ENCODE assay signal across 21 cellular contexts in genomic region chr7:100160067-100160466, GRCh38. TPM values are rescaled to one million over a fixed set of nuclear protein-coding genes. Genes with fewer than 3 reads are reported as not detected.
DNase-seq lines count a peak whose midpoint lies in the region; ATAC-seq and TF ChIP-seq lines count a peak whose summit lies in the region.
"Had no signal": no experiment of that assay in that cellular context is flagged by ENCODE, and none has a peak within 500 bp of the region (broad histone marks: within the 10 kb centered on the region; RNA-seq: fewer than 3 reads in every experiment).

No MANE protein-coding gene starts in this region.

- POLR2A ChIA-PET in naive thymus-derived CD4-positive, alpha-beta T cell (lab: Charles Lee): interaction anchor here (1.5 to 23.1 kb wide), 4 partner anchors 9 to 62 kb away, joined by 3 to 383 read pairs (median 165); partner anchors contain the start of genes GPC2, LAMTOR4, STAG3 and TRAPPC14

- TF ChIP-seq CTCF in heart left ventricle (IDR thresholded peaks at IDR 0.05): no peak
- no peak for TF ChIP-seq CTCF in Calu3 (IDR thresholded peaks at IDR 0.05; ENCODE audit: unreplicated experiment)

- no TSS peak for BruUV-seq in Calu3 (replicated peaks; lab: Mats Ljungman, UMichigan)

- H3K4me1 Mint-ChIP-seq in activated T-helper 1 cell treated with anti-CD3 and anti-CD28 coated beads, Interleukin-12 subunit alpha, Interleukin-12 subunit beta, Interleukin-2, Interleukin-4 antibody, amounts not matched to agents 30 ng/mL and 10 ng/mL and 1 ng/mL, durations not matched to agents 14 hours and 24 hours and 36 hours (ENCODE audit: low read depth): peaks cover 59% of the 10 kb centered on the region
- peaks cover 33 to 84% (median 66%) of the 10 kb centered on the region in 7 donors for H3K4me1 Mint-ChIP-seq in naive thymus-derived CD4-positive, alpha-beta T cell
- H3K4me1 Mint-ChIP-seq in stimulated activated naive B cell treated with anti-CD40 and anti-IgM and Interleukin-4, amounts not matched to agents 10 μg/mL and 1 μg/mL and 100 μg/mL, for 72 hours: peaks cover 20 to 40% of the 10 kb centered on the region in 2 donors
- H3K4me1 Mint-ChIP-seq in Calu3 (ENCODE audit: low read depth, unreplicated experiment): no peaks in the 10 kb centered on the region

- no peaks in the 10 kb centered on the region for H3K9me3 ChIP-seq in heart left ventricle
- no peaks in the 10 kb centered on the region for H3K9me3 ChIP-seq in naive thymus-derived CD4-positive, alpha-beta T cell (ENCODE audit: control insufficient read depth in 2 of 3, low read length in 3 of 3)
- H3K9me3 ChIP-seq: BLaER1, pancreas, SK-N-SH, testis had no signal

- no peaks in the 10 kb centered on the region for H3K9me3 Mint-ChIP-seq in activated T-helper 1 cell treated with anti-CD3 and anti-CD28 coated beads, Interleukin-12 subunit alpha, Interleukin-12 subunit beta, Interleukin-2, Interleukin-4 antibody, amounts not matched to agents 30 ng/mL and 10 ng/mL and 1 ng/mL, durations not matched to agents 14 hours and 24 hours and 36 hours
- H3K9me3 Mint-ChIP-seq in naive thymus-derived CD4-positive, alpha-beta T cell: no peaks in the 10 kb centered on the region
- H3K9me3 Mint-ChIP-seq in stimulated activated naive B cell treated with anti-CD40 and anti-IgM and Interleukin-4, amounts not matched to agents 10 μg/mL and 1 μg/mL and 100 μg/mL, for 72 hours: no peaks in the 10 kb centered on the region
- no peaks in the 10 kb centered on the region for H3K9me3 Mint-ChIP-seq in Calu3 (ENCODE audit: low read depth, unreplicated experiment)
- H3K9me3 Mint-ChIP-seq: T-helper 2 cell treated with Interferon-gamma antibody and Interleukin-4, amounts not matched to agents 5 μg/mL and 100 μg/mL, for 36 hours had no signal

- H3K27ac ChIP-seq in heart left ventricle: no peak overlapping the region
- H3K27ac ChIP-seq in naive thymus-derived CD4-positive, alpha-beta T cell (ENCODE audit: low read depth, low read length): no peak overlapping the region
- H3K27ac ChIP-seq: BLaER1, pancreas, testis had no signal

- no peaks in the 10 kb centered on the region for H3K27me3 Mint-ChIP-seq in activated T-helper 1 cell treated with anti-CD3 and anti-CD28 coated beads, Interleukin-12 subunit alpha, Interleukin-12 subunit beta, Interleukin-2, Interleukin-4 antibody, amounts not matched to agents 30 ng/mL and 10 ng/mL and 1 ng/mL, durations not matched to agents 14 hours and 24 hours and 36 hours (ENCODE audit: insufficient read depth)
- no peaks in the 10 kb centered on the region for H3K27me3 Mint-ChIP-seq in naive thymus-derived CD4-positive, alpha-beta T cell
- H3K27me3 Mint-ChIP-seq in stimulated activated naive B cell treated with anti-CD40 and anti-IgM and Interleukin-4, amounts not matched to agents 10 μg/mL and 1 μg/mL and 100 μg/mL, for 72 hours: no peaks in the 10 kb centered on the region
- H3K27me3 Mint-ChIP-seq in Calu3 (ENCODE audit: unreplicated experiment): no peaks in the 10 kb centered on the region

- peaks cover 0 to 28% (median 15%) of the 10 kb centered on the region in 12 donors for H3K4me1 ChIP-seq in heart left ventricle
- H3K4me1 ChIP-seq in naive thymus-derived CD4-positive, alpha-beta T cell (ENCODE audit: control insufficient read depth in 2 of 2, insufficient read depth in 2 of 2, low read length in 2 of 2): peaks cover 13 to 45% of the 10 kb centered on the region in 2 donors

- no peaks in the 10 kb centered on the region for H3K27me3 ChIP-seq in heart left ventricle
- no peaks in the 10 kb centered on the region for H3K27me3 ChIP-seq in naive thymus-derived CD4-positive, alpha-beta T cell (ENCODE audit: control insufficient read depth in 2 of 2, insufficient read depth in 2 of 2, low read length in 2 of 2)
- H3K27me3 ChIP-seq: BLaER1, pancreas, testis had no signal

- H3K4me3 Mint-ChIP-seq in activated T-helper 1 cell treated with anti-CD3 and anti-CD28 coated beads, Interleukin-12 subunit alpha, Interleukin-12 subunit beta, Interleukin-2, Interleukin-4 antibody, amounts not matched to agents 30 ng/mL and 10 ng/mL and 1 ng/mL, durations not matched to agents 14 hours and 24 hours and 36 hours: peak overlapping the region; percentile 37
- H3K4me3 Mint-ChIP-seq in naive thymus-derived CD4-positive, alpha-beta T cell: peak overlapping the region in 7 of 10 donors; percentile 13 to 89 (median 43)
- H3K4me3 Mint-ChIP-seq in stimulated activated naive B cell treated with anti-CD40 and anti-IgM and Interleukin-4, amounts not matched to agents 10 μg/mL and 1 μg/mL and 100 μg/mL, for 72 hours: peak overlapping the region; percentile 39
- no peak overlapping the region for H3K4me3 Mint-ChIP-seq in Calu3 (ENCODE audit: low read depth, unreplicated experiment)
- H3K4me3 Mint-ChIP-seq: T-helper 2 cell treated with Interferon-gamma antibody and Interleukin-4, amounts not matched to agents 5 μg/mL and 100 μg/mL, for 36 hours had no signal

- DNase-seq in left ventricle myocardium superior: peak; percentile 26
- DNase-seq in heart left ventricle: no peak
- no peak for DNase-seq in activated T-helper 1 cell treated with anti-CD3 and anti-CD28 coated beads, Interleukin-12 subunit alpha, Interleukin-12 subunit beta, Interleukin-2, Interleukin-4 antibody, amounts not matched to agents 30 ng/mL and 10 ng/mL and 1 ng/mL, durations not matched to agents 14 hours and 24 hours and 36 hours (ENCODE audit: low spot score)
- DNase-seq in naive thymus-derived CD4-positive, alpha-beta T cell: no peak
- no peak for DNase-seq in stimulated activated naive B cell treated with anti-CD40 and anti-IgM and Interleukin-4, amounts not matched to agents 10 μg/mL and 1 μg/mL and 100 μg/mL, for 72 hours
- no peak for DNase-seq in HuH-7 (ENCODE audit: low spot score)
- DNase-seq in Calu3: no peak
- DNase-seq: central memory CD4-positive, alpha-beta T cell; glutamatergic neuron; MM.1S; NCI-H1436; NCI-H446 treated with DMSO at 0.1 percent for 48 hours; pancreas; SK-N-SH; stimulated activated CD4-positive, alpha-beta T cell treated with anti-CD3 and anti-CD28 coated beads, Interleukin-4, amount 100 ng/mL, for 24 hours; stimulated activated naive CD4-positive, alpha-beta T cell treated with Interleukin-2 at 50 U/mL for 16 hours; testis had no signal

- intact Hi-C loops in left ventricle myocardium superior (cut with micrococcal nuclease) (no loop called here), heart left ventricle (cut with DNase I) (no loop called here), Calu3 (cut with micrococcal nuclease; ENCODE audit: unreplicated experiment) (no loop called here)
- intact Hi-C loops in activated T-helper 1 cell treated with anti-CD3 and anti-CD28 coated beads, Interleukin-12 subunit alpha, Interleukin-12 subunit beta, Interleukin-2, Interleukin-4 antibody, amounts not matched to agents 30 ng/mL and 10 ng/mL and 1 ng/mL, durations not matched to agents 14 hours and 24 hours and 36 hours (cut with micrococcal nuclease): no loop called here
- intact Hi-C loops in naive thymus-derived CD4-positive, alpha-beta T cell (cut with micrococcal nuclease): no loop called here

- H3K36me3 Mint-ChIP-seq in activated T-helper 1 cell treated with anti-CD3 and anti-CD28 coated beads, Interleukin-12 subunit alpha, Interleukin-12 subunit beta, Interleukin-2, Interleukin-4 antibody, amounts not matched to agents 30 ng/mL and 10 ng/mL and 1 ng/mL, durations not matched to agents 14 hours and 24 hours and 36 hours (ENCODE audit: low read depth): peaks cover 20% of the 10 kb centered on the region
- peaks cover 0 to 16% (median 5%) of the 10 kb centered on the region in 5 donors for H3K36me3 Mint-ChIP-seq in naive thymus-derived CD4-positive, alpha-beta T cell
- H3K36me3 Mint-ChIP-seq in stimulated activated naive B cell treated with anti-CD40 and anti-IgM and Interleukin-4, amounts not matched to agents 10 μg/mL and 1 μg/mL and 100 μg/mL, for 72 hours: peaks cover 5 to 21% of the 10 kb centered on the region in 2 donors
- peaks cover 34% of the 10 kb centered on the region for H3K36me3 Mint-ChIP-seq in Calu3 (ENCODE audit: insufficient read depth, unreplicated experiment)

- H3K27ac Mint-ChIP-seq in activated T-helper 1 cell treated with anti-CD3 and anti-CD28 coated beads, Interleukin-12 subunit alpha, Interleukin-12 subunit beta, Interleukin-2, Interleukin-4 antibody, amounts not matched to agents 30 ng/mL and 10 ng/mL and 1 ng/mL, durations not matched to agents 14 hours and 24 hours and 36 hours: no peak overlapping the region
- peak overlapping the region in 6 of 9 donors; percentile 48 to 98 (median 84) for H3K27ac Mint-ChIP-seq in naive thymus-derived CD4-positive, alpha-beta T cell
- H3K27ac Mint-ChIP-seq in stimulated activated naive B cell treated with anti-CD40 and anti-IgM and Interleukin-4, amounts not matched to agents 10 μg/mL and 1 μg/mL and 100 μg/mL, for 72 hours: peak overlapping the region; percentile 14
- H3K27ac Mint-ChIP-seq in Calu3 (ENCODE audit: unreplicated experiment): no peak overlapping the region
- H3K27ac Mint-ChIP-seq: T-helper 2 cell treated with Interferon-gamma antibody and Interleukin-4, amounts not matched to agents 5 μg/mL and 100 μg/mL, for 36 hours had no signal

- CTCF ChIA-PET in naive thymus-derived CD4-positive, alpha-beta T cell (lab: Charles Lee): interaction anchor here (0.5 to 4.8 kb wide), 8 partner anchors 7 to 187 kb away, joined by 3 to 16 read pairs (median 4); partner anchors contain the start of genes GAL3ST4, LAMTOR4 and PVRIG
- CTCF ChIA-PET in Calu3 (lab: Charles Lee): interaction anchor here (0.8 kb wide), 1 partner anchor 23 kb away, joined by 5 read pairs; no protein-coding TSS in a partner anchor

- TF ChIP-seq POLR2A in heart left ventricle (IDR thresholded peaks at IDR 0.05): no peak

- ATAC-seq in left ventricle myocardium superior (no peak), heart left ventricle (no peak), esophagus mucosa (no peak)
- ATAC-seq in naive thymus-derived CD4-positive, alpha-beta T cell: no peak
- ATAC-seq in stimulated activated naive B cell treated with anti-CD40 and anti-IgM and Interleukin-4, amounts not matched to agents 10 μg/mL and 1 μg/mL and 100 μg/mL, for 72 hours (replicated peaks): no peak
- ATAC-seq: pancreas, right cardiac atrium had no signal

- H3K36me3 ChIP-seq in heart left ventricle: peaks cover 0 to 19% (median 17%) of the 10 kb centered on the region in 9 donors
- H3K36me3 ChIP-seq in naive thymus-derived CD4-positive, alpha-beta T cell (ENCODE audit: control insufficient read depth in 2 of 3, insufficient read depth in 3 of 3, low read length in 3 of 3): peaks cover 0 to 24% (median 6%) of the 10 kb centered on the region in 3 experiments
- H3K36me3 ChIP-seq: pancreas had no signal

- no peak overlapping the region for H3K4me3 ChIP-seq in heart left ventricle
- H3K4me3 ChIP-seq in naive thymus-derived CD4-positive, alpha-beta T cell (ENCODE audit: low read length): no peak overlapping the region
- H3K4me3 ChIP-seq: BLaER1, pancreas, testis had no signal

- 93 to 95% (median 94%) methylated on average over 6 to 18 of the region's 18 CpGs for WGBS in heart left ventricle, 4 donors

RNA-seq across cellular contexts. Expression of gene TRAPPC14, which starts 1.5 kb away (rescaled TPM):
- total RNA-seq in left ventricle myocardium superior (6.8 TPM), heart left ventricle (10 to 100 TPM in 2 of 9 donors, 1 to 10 TPM in 7; 4.0 to 14.9 (median 7.4) TPM), esophagus mucosa (16.3 TPM), Calu3 (2022) (17.4 and 17.5 TPM in 2 replicates)
- 1 to 10 TPM; 6.2 to 9.2 TPM for polyA plus RNA-seq in heart left ventricle
- 43.9 and 44.3 TPM in 2 replicates for total RNA-seq in activated T-helper 1 cell treated with anti-CD3 and anti-CD28 coated beads, Interleukin-12 subunit alpha, Interleukin-12 subunit beta, Interleukin-2, Interleukin-4 antibody, amounts not matched to agents 30 ng/mL and 10 ng/mL and 1 ng/mL, durations not matched to agents 14 hours and 24 hours and 36 hours
- 100 to 1,000 TPM in 1 of 5 experiments, 10 to 100 TPM in 4; 51.8 to 102 (median 70.2) TPM for total RNA-seq in naive thymus-derived CD4-positive, alpha-beta T cell
- polyA plus RNA-seq in naive thymus-derived CD4-positive, alpha-beta T cell: 1 to 10 TPM; 3.2 to 5.9 TPM

RNA-seq across cellular contexts. Expression of gene GAL3ST4, which starts 8.3 kb away (rescaled TPM):
- total RNA-seq in left ventricle myocardium superior (2.0 TPM), heart left ventricle (1 to 10 TPM in 7 of 9 donors, under 1 TPM in 2; 0.67 to 9.0 (median 1.6) TPM), esophagus mucosa (5.6 TPM), Calu3 (2022) (0.14 TPM in 1 of 2 replicates, not detected in the other)
- 1 to 10 TPM in 1 of 2 donors, under 1 TPM in 1; 0.80 to 1.3 TPM for polyA plus RNA-seq in heart left ventricle
- 1.3 and 1.5 TPM in 2 replicates for total RNA-seq in activated T-helper 1 cell treated with anti-CD3 and anti-CD28 coated beads, Interleukin-12 subunit alpha, Interleukin-12 subunit beta, Interleukin-2, Interleukin-4 antibody, amounts not matched to agents 30 ng/mL and 10 ng/mL and 1 ng/mL, durations not matched to agents 14 hours and 24 hours and 36 hours
- total RNA-seq in naive thymus-derived CD4-positive, alpha-beta T cell: 10 to 100 TPM in 4 of 5 experiments, 1 to 10 TPM in 1; 4.7 to 26.8 (median 16.7) TPM
- 10 to 100 TPM in 1 of 2 donors, 1 to 10 TPM in 1; 7.4 to 10.8 TPM for polyA plus RNA-seq in naive thymus-derived CD4-positive, alpha-beta T cell

RNA-seq across cellular contexts. Expression of gene LAMTOR4, which starts 11.3 kb away (rescaled TPM):
- 104 TPM for total RNA-seq in left ventricle myocardium superior
- 100 to 1,000 TPM in 3 of 9 donors, 10 to 100 TPM in 6; 64.6 to 160 (median 91.7) TPM for total RNA-seq in heart left ventricle
- polyA plus RNA-seq in heart left ventricle: 100 to 1,000 TPM; 155 to 158 TPM
- 119 and 133 TPM in 2 replicates for total RNA-seq in activated T-helper 1 cell treated with anti-CD3 and anti-CD28 coated beads, Interleukin-12 subunit alpha, Interleukin-12 subunit beta, Interleukin-2, Interleukin-4 antibody, amounts not matched to agents 30 ng/mL and 10 ng/mL and 1 ng/mL, durations not matched to agents 14 hours and 24 hours and 36 hours
- total RNA-seq in naive thymus-derived CD4-positive, alpha-beta T cell: 100 to 1,000 TPM; 132 to 200 (median 173) TPM
- polyA plus RNA-seq in naive thymus-derived CD4-positive, alpha-beta T cell: 100 to 1,000 TPM; 550 to 555 TPM
- 71.1 TPM for total RNA-seq in esophagus mucosa
- total RNA-seq in Calu3 (2022): 43.6 and 56.6 TPM in 2 replicates

RNA-seq across cellular contexts. Expression of gene GPC2, which starts 17.1 kb away (rescaled TPM):
- total RNA-seq in left ventricle myocardium superior (0.35 TPM), heart left ventricle (1 to 10 TPM in 2 of 9 donors, under 1 TPM in 5, not detected in 2; 0.27 to 1.1 (median 0.50) TPM), esophagus mucosa (0.20 TPM), Calu3 (2022) (3.2 and 3.6 TPM in 2 replicates)
- under 1 TPM; 0.50 to 0.76 TPM for polyA plus RNA-seq in heart left ventricle
- 3.9 and 4.8 TPM in 2 replicates for total RNA-seq in activated T-helper 1 cell treated with anti-CD3 and anti-CD28 coated beads, Interleukin-12 subunit alpha, Interleukin-12 subunit beta, Interleukin-2, Interleukin-4 antibody, amounts not matched to agents 30 ng/mL and 10 ng/mL and 1 ng/mL, durations not matched to agents 14 hours and 24 hours and 36 hours
- total RNA-seq in naive thymus-derived CD4-positive, alpha-beta T cell: 10 to 100 TPM in 4 of 5 experiments, 1 to 10 TPM in 1; 8.1 to 30.6 (median 18.2) TPM
- under 1 TPM; 0.64 to 0.87 TPM for polyA plus RNA-seq in naive thymus-derived CD4-positive, alpha-beta T cell

RNA-seq across cellular contexts. Expression of gene STAG3, which starts 17.7 kb away (rescaled TPM):
- 0.74 TPM for total RNA-seq in left ventricle myocardium superior
- total RNA-seq in heart left ventricle: 1 to 10 TPM in 2 of 9 donors, under 1 TPM in 6, not detected in 1; 0.09 to 1.3 (median 0.58) TPM
- polyA plus RNA-seq in heart left ventricle: under 1 TPM; 0.11 to 0.88 TPM
- total RNA-seq in activated T-helper 1 cell treated with anti-CD3 and anti-CD28 coated beads, Interleukin-12 subunit alpha, Interleukin-12 subunit beta, Interleukin-2, Interleukin-4 antibody, amounts not matched to agents 30 ng/mL and 10 ng/mL and 1 ng/mL, durations not matched to agents 14 hours and 24 hours and 36 hours: 25.0 and 30.6 TPM in 2 replicates
- 10 to 100 TPM in 1 of 5 experiments, 1 to 10 TPM in 4; 5.5 to 24.6 (median 9.5) TPM for total RNA-seq in naive thymus-derived CD4-positive, alpha-beta T cell
- polyA plus RNA-seq in naive thymus-derived CD4-positive, alpha-beta T cell: 1 to 10 TPM; 2.4 to 6.5 TPM
- total RNA-seq in esophagus mucosa: 0.48 TPM
- total RNA-seq in Calu3 (2022): 0.66 and 1.2 TPM in 2 replicates

Comparison
In these comparisons a context has a peak if more than half of its experiments do, and no peak if none do; other contexts are left out.
1. H3K27ac Mint-ChIP-seq: peak in naive thymus-derived CD4-positive, alpha-beta T cell (6 of 9) and stimulated activated naive B cell treated with anti-CD40 and anti-IgM and Interleukin-4, amounts not matched to agents 10 μg/mL and 1 μg/mL and 100 μg/mL, for 72 hours (single experiment); none in activated T-helper 1 cell treated with anti-CD3 and anti-CD28 coated beads, Interleukin-12 subunit alpha, Interleukin-12 subunit beta, Interleukin-2, Interleukin-4 antibody, amounts not matched to agents 30 ng/mL and 10 ng/mL and 1 ng/mL, durations not matched to agents 14 hours and 24 hours and 36 hours (single experiment) and Calu3 (single experiment).